ENCODE assay signal across 16 cellular contexts in genomic region chr22:37503850-37504249, GRCh38. TPM values are rescaled to one million over a fixed set of nuclear protein-coding genes. Genes with fewer than 3 reads are reported as not detected.
DNase-seq lines count a peak whose midpoint lies in the region; ATAC-seq and TF ChIP-seq lines count a peak whose summit lies in the region.
"Had no signal": no experiment of that assay in that cellular context is flagged by ENCODE, and none has a peak within 500 bp of the region (broad histone marks: within the 10 kb centered on the region; RNA-seq: fewer than 3 reads in every experiment).

No MANE protein-coding gene starts in this region.

- DNase-seq in UCSD-AML1 (lab: John Stamatoyannopoulos, UW; ENCODE audit: unreplicated experiment) (peak; percentile 24), 8988T (no peak)
- DNase-seq: activated CD4-positive, alpha-beta T cell treated with anti-CD3 and anti-CD28 coated beads, Interleukin-2, amount 50 U/mL, for 4 hours; CD8-positive, alpha-beta memory T cell; naive B cell; NCI-H1417; NCI-H510A treated with DMSO at 0.1 percent for 48 hours; retina; stimulated activated CD4-positive, alpha-beta T cell treated with anti-CD3 and anti-CD28 coated beads, Interleukin-4, amount 100 ng/mL, for 1 hour had no signal

- 65% methylated on average over 11 of the region's 11 CpGs for WGBS in liver

- no peak for TF ChIP-seq RAD21 in liver (IDR thresholded peaks at IDR 0.05)

- H3K4me1 ChIP-seq in liver (ENCODE audit: control insufficient read depth in 4 of 4, insufficient read depth in 4 of 4, low read length in 3 of 4) (peaks cover 25 to 55% (median 44%) of the 10 kb centered on the region in 4 donors), stomach smooth muscle (ENCODE audit: control insufficient read depth, insufficient read depth, low read length) (peaks cover 8% of the 10 kb centered on the region)

- H3K27me3 ChIP-seq in liver (ENCODE audit: control insufficient read depth in 4 of 4, insufficient read depth in 4 of 4, low read length in 3 of 4) (no peaks in the 10 kb centered on the region), stomach smooth muscle (ENCODE audit: control insufficient read depth in 1 of 2, insufficient read depth in 2 of 2, low read length in 2 of 2) (peaks cover 10 to 17% of the 10 kb centered on the region in 2 donors)

- H3K27ac ChIP-seq in liver (ENCODE audit: low read depth in 1 of 2, low read length in 2 of 2) (peak overlapping the region; percentile 92 to 98), stomach smooth muscle (ENCODE audit: low read length) (peak overlapping the region; percentile 6)

- no peaks in the 10 kb centered on the region for H3K9me3 ChIP-seq in liver (ENCODE audit: control insufficient read depth in 4 of 4, low read length in 3 of 4)
- no peaks in the 10 kb centered on the region for H3K9me3 ChIP-seq in stomach smooth muscle (ENCODE audit: control insufficient read depth in 2 of 2, low read length in 2 of 2)

- peak overlapping the region in 2 of 3 donors; percentile 62 to 63 for H3K27ac Mint-ChIP-seq in IgD-negative memory B cell
- H3K27ac Mint-ChIP-seq: CD8-positive, alpha-beta memory T cell; T-helper 2 cell treated with Interferon-gamma antibody and Interleukin-4, amounts not matched to agents 5 μg/mL and 100 μg/mL, for 36 hours had no signal

- no peak for TF ChIP-seq CTCF in liver (IDR thresholded peaks at IDR 0.05; ENCODE audit: low read depth, low read length, missing input control)

- H3K27me3 Mint-ChIP-seq in IgD-negative memory B cell = peaks cover 18% of the 10 kb centered on the region

- H3K36me3 Mint-ChIP-seq in IgD-negative memory B cell = no peaks in the 10 kb centered on the region
- H3K36me3 Mint-ChIP-seq: CD8-positive, alpha-beta memory T cell; naive B cell had no signal

- no peak overlapping the region for H3K9ac ChIP-seq in liver (ENCODE audit: low read depth in 1 of 2, low read length in 2 of 2)
- H3K9ac ChIP-seq in stomach smooth muscle (ENCODE audit: low read length in 2 of 2) = no peak overlapping the region

- H3K4me3 ChIP-seq in liver (ENCODE audit: low read depth in 1 of 3, low read length in 3 of 3) = no peak overlapping the region
- no peak overlapping the region for H3K4me3 ChIP-seq in stomach smooth muscle (ENCODE audit: low read length in 2 of 2)

- peaks cover 0 to 5% (median 0%) of the 10 kb centered on the region in 3 donors for H3K4me1 Mint-ChIP-seq in IgD-negative memory B cell

- peaks cover 0 to 4% (median 1%) of the 10 kb centered on the region in 4 donors for H3K36me3 ChIP-seq in liver (ENCODE audit: control insufficient read depth in 4 of 4, insufficient read depth in 3 of 4, low read depth in 1 of 4, low read length in 3 of 4)
- H3K36me3 ChIP-seq in stomach smooth muscle (ENCODE audit: control insufficient read depth in 2 of 2, insufficient read depth in 2 of 2, low read length in 2 of 2) = no peaks in the 10 kb centered on the region

- H3K4me3 Mint-ChIP-seq in IgD-negative memory B cell = no peak overlapping the region
- H3K4me3 Mint-ChIP-seq: naive B cell; T-helper 2 cell treated with Interferon-gamma antibody and Interleukin-4, amounts not matched to agents 5 μg/mL and 100 μg/mL, for 36 hours had no signal

- no peak for ATAC-seq in HG02884 (IDR thresholded peaks at IDR 0.05; ENCODE audit: unreplicated experiment)
- no peak for ATAC-seq in GM21737 (IDR thresholded peaks at IDR 0.05; ENCODE audit: unreplicated experiment)

- no peaks in the 10 kb centered on the region for H3K9me3 Mint-ChIP-seq in IgD-negative memory B cell
- H3K9me3 Mint-ChIP-seq: CD8-positive, alpha-beta memory T cell; T-helper 2 cell treated with Interferon-gamma antibody and Interleukin-4, amounts not matched to agents 5 μg/mL and 100 μg/mL, for 36 hours had no signal

TF ChIP-seq in liver, 16 proteins besides CTCF, POLR2A, EP300 and RAD21:
- TF ChIP-seq HNF4G (IDR thresholded peaks at IDR 0.05) (no peak), SP1 (IDR thresholded peaks at IDR 0.05) (no peak), NR2F2 (IDR thresholded peaks at IDR 0.05) (peak; percentile 60), RXRA (IDR thresholded peaks at IDR 0.05) (peak in 1 of 2 donors; percentile 53), ATF3 (IDR thresholded peaks at IDR 0.05) (no peak), FOXA2 (IDR thresholded peaks at IDR 0.05) (no peak), HNF4A (conservative IDR thresholded peaks at IDR 0.05) (peak in 1 of 2 donors; percentile 35), EGR1 (IDR thresholded peaks at IDR 0.05; ENCODE audit: low read depth in 2 of 2) (no peak), YY1 (IDR thresholded peaks at IDR 0.05) (no peak), JUND (IDR thresholded peaks at IDR 0.05) (peak in 1 of 2 donors; percentile 18)

RNA-seq across cellular contexts. Expression of gene CARD10, which starts 15.4 kb away (rescaled TPM):
- polyA plus RNA-seq in IgD-negative memory B cell (not detected), liver (10 to 100 TPM in 1 of 2 donors, 1 to 10 TPM in 1; 7.9 to 14.0 TPM)
- 1 to 10 TPM; 7.8 to 8.9 TPM for total RNA-seq in liver

RNA-seq across cellular contexts. Expression of gene MFNG, which starts 17.7 kb away (rescaled TPM):
- polyA plus RNA-seq in IgD-negative memory B cell (212 TPM), liver (10 to 100 TPM in 1 of 2 donors, 1 to 10 TPM in 1; 5.0 to 10.7 TPM)
- 1 to 10 TPM; 6.9 to 7.9 TPM for total RNA-seq in liver
- total RNA-seq: RPMI7951 had no signal

RNA-seq across cellular contexts. Expression of gene CDC42EP1, which starts 56.4 kb away (rescaled TPM):
- polyA plus RNA-seq in IgD-negative memory B cell (0.19 TPM), liver (10 to 100 TPM; 43.6 to 66.6 TPM)
- total RNA-seq in liver = 10 to 100 TPM; 10.2 to 18.8 TPM
- polyA plus RNA-seq: CD8-positive, alpha-beta memory T cell had no signal

Comparison
In these comparisons a context has a peak if more than half of its experiments do, and no peak if none do; other contexts are left out.
1. RNA of gene MFNG, which starts 17.7 kb away (polyA plus RNA-seq): 212 TPM in IgD-negative memory B cell (single experiment); 5.0 to 10.7 TPM in liver; every median in the first group is over 10 times any median in the second.
2. RNA of gene CDC42EP1, which starts 56.4 kb away (polyA plus RNA-seq): 43.6 to 66.6 TPM in liver; 0.19 TPM in IgD-negative memory B cell (single experiment); every median in the first group is over 10 times any median in the second.